In genomic region chr10:30705086-30705624, GRCh38 we compare ENCODE assay signal across 8 cellular contexts.
DNase-seq lines count a peak whose midpoint lies in the region; ATAC-seq lines count a peak whose summit lies in the region.

No MANE protein-coding gene starts in this region.

- peak; percentile 31 for ATAC-seq in activated CD4-positive, alpha-beta T cell treated with anti-CD3 and anti-CD28 coated beads for 36 hours
- ATAC-seq in HG02981 (IDR thresholded peaks at IDR 0.05; ENCODE audit: unreplicated experiment) (peak; percentile 42), left ventricle myocardium superior (no peak)

- H3K4me3 Mint-ChIP-seq in activated CD4-positive, alpha-beta T cell treated with anti-CD3 and anti-CD28 coated beads for 36 hours, result peak overlapping the region; percentile 86
- H3K4me3 Mint-ChIP-seq in activated CD4-positive, alpha-beta T cell treated with anti-CD3 and anti-CD28 coated beads, Interleukin-2, amount 10 ng/mL, durations not matched to agents 24 days and 14 days, result peak overlapping the region; percentile 93

- peaks cover 22% of the 10 kb centered on the region for H3K36me3 Mint-ChIP-seq in activated CD4-positive, alpha-beta T cell treated with anti-CD3 and anti-CD28 coated beads for 36 hours (ENCODE audit: low read depth)
- peaks cover 5% of the 10 kb centered on the region for H3K36me3 Mint-ChIP-seq in activated CD4-positive, alpha-beta T cell treated with anti-CD3 and anti-CD28 coated beads, Interleukin-2, amount 10 ng/mL, durations not matched to agents 24 days and 14 days (ENCODE audit: low read depth)

- no peaks in the 10 kb centered on the region for H3K9me3 Mint-ChIP-seq in activated CD4-positive, alpha-beta T cell treated with anti-CD3 and anti-CD28 coated beads for 36 hours (ENCODE audit: low read depth)
- H3K9me3 Mint-ChIP-seq in activated CD4-positive, alpha-beta T cell treated with anti-CD3 and anti-CD28 coated beads, Interleukin-2, amount 10 ng/mL, durations not matched to agents 24 days and 14 days, result no peaks in the 10 kb centered on the region

- DNase-seq in activated CD4-positive, alpha-beta T cell treated with anti-CD3 and anti-CD28 coated beads for 36 hours, result peak; percentile 62
- no peak for DNase-seq in activated CD4-positive, alpha-beta T cell treated with anti-CD3 and anti-CD28 coated beads for 1 hour
- peak; percentile 86 for DNase-seq in activated CD4-positive, alpha-beta T cell treated with anti-CD3 and anti-CD28 coated beads, Interleukin-2, amount 10 ng/mL, durations not matched to agents 24 days and 14 days
- peak; percentile 64 for DNase-seq in stimulated activated CD8-positive, alpha-beta memory T cell treated with anti-CD3 and anti-CD28 coated beads, Interleukin-4, amount 100 ng/mL, for 48 hours
- no peak for DNase-seq in NCI-H1930 (lab: John Stamatoyannopoulos, UW)
- no peak for DNase-seq in HUDEP-2 (lab: John Stamatoyannopoulos, UW; ENCODE audit: unreplicated experiment in 76 of 76)
- DNase-seq in left ventricle myocardium superior, result no peak

- peaks cover 63% of the 10 kb centered on the region for H3K4me1 Mint-ChIP-seq in activated CD4-positive, alpha-beta T cell treated with anti-CD3 and anti-CD28 coated beads for 36 hours
- peaks cover 56% of the 10 kb centered on the region for H3K4me1 Mint-ChIP-seq in activated CD4-positive, alpha-beta T cell treated with anti-CD3 and anti-CD28 coated beads, Interleukin-2, amount 10 ng/mL, durations not matched to agents 24 days and 14 days

- POLR2A ChIA-PET in activated CD4-positive, alpha-beta T cell treated with anti-CD3 and anti-CD28 coated beads for 36 hours (lab: Charles Lee), result interaction anchor here (0.6 to 1.8 kb wide), 3 partner anchors 10 to 1708 kb away, joined by 3 to 8 read pairs (median 4); no protein-coding TSS in a partner anchor

- peak overlapping the region; percentile 95 for H3K27ac Mint-ChIP-seq in activated CD4-positive, alpha-beta T cell treated with anti-CD3 and anti-CD28 coated beads for 36 hours
- H3K27ac Mint-ChIP-seq in activated CD4-positive, alpha-beta T cell treated with anti-CD3 and anti-CD28 coated beads, Interleukin-2, amount 10 ng/mL, durations not matched to agents 24 days and 14 days, result peak overlapping the region; percentile 98

- no peaks in the 10 kb centered on the region for H3K27me3 Mint-ChIP-seq in activated CD4-positive, alpha-beta T cell treated with anti-CD3 and anti-CD28 coated beads for 36 hours
- no peaks in the 10 kb centered on the region for H3K27me3 Mint-ChIP-seq in activated CD4-positive, alpha-beta T cell treated with anti-CD3 and anti-CD28 coated beads, Interleukin-2, amount 10 ng/mL, durations not matched to agents 24 days and 14 days

- CTCF ChIA-PET in activated CD4-positive, alpha-beta T cell treated with anti-CD3 and anti-CD28 coated beads for 36 hours (lab: Charles Lee), result interaction anchor here (0.9 to 6.5 kb wide), 3 partner anchors 10 to 34 kb away, joined by 3 to 62 read pairs (median 8); no protein-coding TSS in a partner anchor

- intact Hi-C loops in activated CD4-positive, alpha-beta T cell treated with anti-CD3 and anti-CD28 coated beads for 36 hours (cut with DNase I, micrococcal nuclease), result loop anchor here (10.0 kb wide), 3 partner anchors 640 to 1610 kb away; partner anchors contain the start of gene ARHGAP12 (in 1 of the 2)
- intact Hi-C loops in activated CD4-positive, alpha-beta T cell treated with anti-CD3 and anti-CD28 coated beads, Interleukin-2, amount 10 ng/mL, durations not matched to agents 24 days and 14 days (cut with micrococcal nuclease), result loop anchor here (2.0 to 10.0 kb wide), 3 partner anchors 34 to 1220 kb away; partner anchors contain the start of genes ARHGAP12 and ZEB1
- intact Hi-C loops in left ventricle myocardium superior (cut with micrococcal nuclease), result no loop called here

Comparison
In these comparisons a context has a peak if more than half of its experiments do, and no peak if none do; other contexts are left out.
1. DNase-seq: peak in activated CD4-positive, alpha-beta T cell treated with anti-CD3 and anti-CD28 coated beads for 36 hours (single experiment), activated CD4-positive, alpha-beta T cell treated with anti-CD3 and anti-CD28 coated beads, Interleukin-2, amount 10 ng/mL, durations not matched to agents 24 days and 14 days (single experiment) and stimulated activated CD8-positive, alpha-beta memory T cell treated with anti-CD3 and anti-CD28 coated beads, Interleukin-4, amount 100 ng/mL, for 48 hours (single experiment); none in activated CD4-positive, alpha-beta T cell treated with anti-CD3 and anti-CD28 coated beads for 1 hour (single experiment), NCI-H1930 (0 of 2), HUDEP-2 (0 of 76) and left ventricle myocardium superior (single experiment).